ENCODE assay signal across 6 cellular contexts in genomic region chr5:164580155-164580554, GRCh38.
"Had no signal": no experiment of that assay in that cellular context is flagged by ENCODE, and none has a peak within 500 bp of the region (broad histone marks: within the 10 kb centered on the region; RNA-seq: fewer than 3 reads in every experiment).

No MANE protein-coding gene starts in this region.

- H3K4me3 Mint-ChIP-seq: GM23338, H9 had no signal

- H3K27ac Mint-ChIP-seq: GM23338, H9 had no signal

- H2AFZ ChIP-seq: GM23338 had no signal

- H3K4me1 Mint-ChIP-seq: GM23338, H9 had no signal

- ATAC-seq: GM23338, K562 had no signal

- H3K9me3 Mint-ChIP-seq: GM23338, H9 had no signal

- H3K4me2 ChIP-seq: GM23338 had no signal

- DNase-seq: H9, HCEC 1CT, IMR-90, KG1 had no signal

- H3K4me3 ChIP-seq: GM23338, K562 had no signal
